ENCODE assay signal across 8 cellular contexts in genomic region chrX:47143894-47144625, GRCh38. TPM values are rescaled to one million over a fixed set of nuclear protein-coding genes. Genes with fewer than 3 reads are reported as not detected.
DNase-seq lines count a peak whose midpoint lies in the region; ATAC-seq and TF ChIP-seq lines count a peak whose summit lies in the region.

No MANE protein-coding gene starts in this region.

- peak overlapping the region; percentile 97 for H3K4me3 Mint-ChIP-seq in activated naive CD8-positive, alpha-beta T cell treated with anti-CD3 and anti-CD28 coated beads for 36 hours
- peak overlapping the region; percentile 96 for H3K4me3 Mint-ChIP-seq in osteocyte (ENCODE audit: unreplicated experiment)

- H3K36me3 Mint-ChIP-seq in activated naive CD8-positive, alpha-beta T cell treated with anti-CD3 and anti-CD28 coated beads for 36 hours, result peaks cover 47% of the 10 kb centered on the region
- H3K36me3 Mint-ChIP-seq in osteocyte (ENCODE audit: unreplicated experiment), result peaks cover 7% of the 10 kb centered on the region

- no peaks in the 10 kb centered on the region for H3K9me3 ChIP-seq in heart left ventricle

- H3K27ac Mint-ChIP-seq in activated naive CD8-positive, alpha-beta T cell treated with anti-CD3 and anti-CD28 coated beads for 36 hours, result peak overlapping the region; percentile 99
- H3K27ac Mint-ChIP-seq in osteocyte (ENCODE audit: unreplicated experiment), result peak overlapping the region; percentile 98

- DNase-seq in NCI-H2107 treated with DMSO at 0.1 percent for 48 hours (lab: John Stamatoyannopoulos, UW; ENCODE audit: unreplicated experiment) (peak; percentile 21), NCI-H2107 (lab: John Stamatoyannopoulos, UW) (no peak), NB4 (ENCODE audit: low read depth) (no peak), heart left ventricle (peak in 4 of 5 donors; percentile 33 to 55 (median 48)), osteocyte (ENCODE audit: extremely low spot score, unreplicated experiment) (no peak), glomerular visceral epithelial cell (ENCODE audit: extremely low spot score) (no peak)
- no peak for DNase-seq in activated naive CD8-positive, alpha-beta T cell treated with anti-CD3 and anti-CD28 coated beads for 36 hours

- intact Hi-C loops in heart left ventricle (cut with DNase I), result no loop called here

- no peak for TF ChIP-seq CTCF in NB4 (IDR thresholded peaks at IDR 0.05; ENCODE audit: low read depth, low read length)
- no peak for TF ChIP-seq CTCF in heart left ventricle (IDR thresholded peaks at IDR 0.05)
- TF ChIP-seq CTCF in osteocyte (IDR thresholded peaks at IDR 0.05), result no peak

- no peaks in the 10 kb centered on the region for H3K9me3 Mint-ChIP-seq in activated naive CD8-positive, alpha-beta T cell treated with anti-CD3 and anti-CD28 coated beads for 36 hours
- peaks cover 4% of the 10 kb centered on the region for H3K9me3 Mint-ChIP-seq in osteocyte (ENCODE audit: unreplicated experiment)

- peak; percentile 2 for ATAC-seq in GM21825 (IDR thresholded peaks at IDR 0.05; ENCODE audit: unreplicated experiment)
- peak in 3 of 4 donors; percentile 9 to 39 (median 25) for ATAC-seq in heart left ventricle

- H3K4me3 ChIP-seq in NB4 (ENCODE audit: low read depth, low read length) (peak overlapping the region; percentile 97), heart left ventricle (peak overlapping the region; percentile 42 to 98 (median 73))

- H3K27ac ChIP-seq in heart left ventricle, result peak overlapping the region; percentile 89 to 98 (median 94)

- TF ChIP-seq POLR2A in NB4 (IDR thresholded peaks at IDR 0.05; ENCODE audit: extremely low read depth, insufficient read length), result no peak
- no peak for TF ChIP-seq POLR2A in heart left ventricle (IDR thresholded peaks at IDR 0.05)

- 3 to 56% (median 20%) methylated on average over 35 to 45 of the region's 46 CpGs for WGBS in heart left ventricle, 4 donors

- peaks cover 0 to 32% (median 16%) of the 10 kb centered on the region in 12 donors for H3K4me1 ChIP-seq in heart left ventricle

- peaks cover 0 to 13% (median 0%) of the 10 kb centered on the region in 9 donors for H3K36me3 ChIP-seq in heart left ventricle

- peaks cover 0 to 22% (median 0%) of the 10 kb centered on the region in 9 donors for H3K27me3 ChIP-seq in heart left ventricle

- peaks cover 19% of the 10 kb centered on the region for H3K4me1 Mint-ChIP-seq in activated naive CD8-positive, alpha-beta T cell treated with anti-CD3 and anti-CD28 coated beads for 36 hours
- H3K4me1 Mint-ChIP-seq in osteocyte (ENCODE audit: unreplicated experiment), result peaks cover 17% of the 10 kb centered on the region

- no peaks in the 10 kb centered on the region for H3K27me3 Mint-ChIP-seq in activated naive CD8-positive, alpha-beta T cell treated with anti-CD3 and anti-CD28 coated beads for 36 hours
- no peaks in the 10 kb centered on the region for H3K27me3 Mint-ChIP-seq in osteocyte (ENCODE audit: unreplicated experiment)

RNA-seq across cellular contexts. Expression of gene NDUFB11, which starts 0.4 kb away (rescaled TPM):
- total RNA-seq in activated naive CD8-positive, alpha-beta T cell treated with anti-CD3 and anti-CD28 coated beads for 36 hours, result 10 to 100 TPM; 79.6 to 84.2 TPM
- total RNA-seq in heart left ventricle (100 to 1,000 TPM; 133 to 217 (median 173) TPM), osteocyte (79.8 and 83.6 TPM in 2 replicates)
- 100 to 1,000 TPM; 128 to 254 TPM for polyA plus RNA-seq in heart left ventricle

RNA-seq across cellular contexts. Expression of gene RBM10, which starts 1.0 kb away (rescaled TPM):
- total RNA-seq in activated naive CD8-positive, alpha-beta T cell treated with anti-CD3 and anti-CD28 coated beads for 36 hours, result 10 to 100 TPM; 67.2 to 69.0 TPM
- total RNA-seq in heart left ventricle (10 to 100 TPM; 17.5 to 44.6 (median 28.3) TPM), osteocyte (36.9 and 37.6 TPM in 2 replicates)
- 10 to 100 TPM; 21.2 to 40.9 TPM for polyA plus RNA-seq in heart left ventricle

RNA-seq across cellular contexts. Expression of gene UBA1, which starts 49.6 kb away (rescaled TPM):
- total RNA-seq in activated naive CD8-positive, alpha-beta T cell treated with anti-CD3 and anti-CD28 coated beads for 36 hours, result 100 to 1,000 TPM; 219 to 227 TPM
- total RNA-seq in heart left ventricle (100 to 1,000 TPM; 116 to 171 (median 130) TPM), osteocyte (347 and 350 TPM in 2 replicates)
- polyA plus RNA-seq in heart left ventricle, result 100 to 1,000 TPM in 1 of 2 donors, 10 to 100 TPM in 1; 86.9 to 134 TPM

Comparison
In these comparisons a context has a peak if more than half of its experiments do, and no peak if none do; other contexts are left out.
1. DNase-seq: peak in NCI-H2107 treated with DMSO at 0.1 percent for 48 hours (single experiment) and heart left ventricle (4 of 5); none in NCI-H2107 (single experiment), NB4 (single experiment), activated naive CD8-positive, alpha-beta T cell treated with anti-CD3 and anti-CD28 coated beads for 36 hours (single experiment), osteocyte (single experiment) and glomerular visceral epithelial cell (single experiment).